ENCODE assay signal across 8 cellular contexts in the genomic region with DNA sequence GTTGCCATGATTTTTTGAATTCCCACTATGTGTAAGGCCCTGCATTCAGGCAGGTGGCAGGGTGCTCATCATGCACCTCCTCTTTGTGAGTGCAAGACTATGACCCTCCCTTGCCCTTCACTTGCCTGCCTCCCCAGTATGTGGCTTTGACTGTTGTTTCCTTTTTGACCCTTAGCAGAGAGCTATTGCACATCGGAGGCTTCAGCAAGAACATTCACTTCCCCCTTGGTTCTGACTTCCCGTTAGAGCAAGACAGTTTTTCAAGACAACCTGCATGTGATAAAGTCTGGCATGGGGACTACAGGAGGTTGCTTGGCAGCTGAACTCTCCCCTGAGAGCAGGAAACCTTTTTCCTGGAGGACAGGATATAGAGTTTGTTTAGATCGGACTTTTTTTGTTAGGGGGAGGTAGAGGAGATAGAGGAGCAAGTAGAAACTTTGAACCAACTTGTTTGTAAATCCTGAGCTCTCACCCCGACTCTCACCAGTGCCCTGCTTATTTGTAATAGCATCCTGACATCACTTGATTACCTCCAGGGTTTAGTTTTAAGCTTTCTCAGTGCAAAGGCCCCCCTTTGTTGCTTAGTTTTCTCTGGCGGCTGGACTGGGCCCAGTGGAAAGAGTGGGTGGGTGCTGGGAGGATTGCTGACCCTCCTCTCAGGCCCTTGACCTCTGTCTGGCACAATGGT. TPM values are rescaled to one million over a fixed set of nuclear protein-coding genes. Genes with fewer than 3 reads are reported as not detected.
DNase-seq lines count a peak whose midpoint lies in the region; ATAC-seq and TF ChIP-seq lines count a peak whose summit lies in the region.

No MANE protein-coding gene starts in this region.

- H3K9me3 Mint-ChIP-seq in GM23338, result no peaks in the 10 kb centered on the region

- H2AFZ ChIP-seq in GM23338 (no peak overlapping the region), GM23248 (no peak overlapping the region)

- DNase-seq in GM23338 (ENCODE audit: low spot score) (no peak), NOMO-1 treated with DMSO at 0.1 percent for 48 hours (lab: John Stamatoyannopoulos, UW; ENCODE audit: unreplicated experiment) (peak; percentile 95), sciatic nerve (ENCODE audit: low spot score) (no peak), amniotic stem cell (lab: John Stamatoyannopoulos, UW) (no peak), GM23248 (no peak)

- no peak for TF ChIP-seq CTCF in GM23338 (conservative IDR thresholded peaks at IDR 0.05; ENCODE audit: low read depth in 2 of 2)

- no peaks in the 10 kb centered on the region for H3K4me1 Mint-ChIP-seq in GM23338

- intact Hi-C loops in sciatic nerve (cut with DNase I), result no loop called here

- no peaks in the 10 kb centered on the region for H3F3A ChIP-seq in GM23338 (replicated peaks; ENCODE audit: low read depth)
- H3F3A ChIP-seq in GM23248 (ENCODE audit: insufficient read depth), result no peaks in the 10 kb centered on the region

- H4K20me1 ChIP-seq in GM23338 (replicated peaks; ENCODE audit: insufficient read depth), result peaks cover 4% of the 10 kb centered on the region; the same call in 1 of the 2 replicates
- H4K20me1 ChIP-seq in GM23248 (ENCODE audit: insufficient read depth), result no peaks in the 10 kb centered on the region

- H3K4me3 ChIP-seq in GM23338 (no peak overlapping the region), GM23248 (no peak overlapping the region)

- H3K4me1 ChIP-seq in GM23338 (ENCODE audit: insufficient read depth), result no peaks in the 10 kb centered on the region; the same call in 1 of the 2 replicates
- no peaks in the 10 kb centered on the region for H3K4me1 ChIP-seq in GM23248 (ENCODE audit: insufficient read depth)

- no peaks in the 10 kb centered on the region for H3K9me3 ChIP-seq in GM23248 (ENCODE audit: low read depth)

- H3K4me2 ChIP-seq in GM23338 (no peak overlapping the region), GM23248 (ENCODE audit: unreplicated experiment) (no peak overlapping the region)

- H3K27ac ChIP-seq in GM23338 (ENCODE audit: low read depth) (0 out of 2 replicates have a peak overlapping the region, but pooled peaks have one; percentile 59), GM23248 (no peak overlapping the region)

- H3K27me3 Mint-ChIP-seq in GM23338 (ENCODE audit: insufficient read depth, low read depth, poor library complexity), result no peaks in the 10 kb centered on the region

- no peaks in the 10 kb centered on the region for H3K36me3 ChIP-seq in GM23338 (ENCODE audit: insufficient read depth)
- H3K36me3 ChIP-seq in GM23248 (ENCODE audit: low read depth), result peaks cover 10% of the 10 kb centered on the region; the same call in 1 of the 2 replicates

- WGBS in GM23248 (ENCODE audit: low coverage in 1 of 2, low lambda C conversion rate in 2 of 2, missing lambda C conversion rate in 2 of 2), 2 experiments, result 85 to 89% methylated on average over 5 of the region's 5 CpGs

- H3K36me3 Mint-ChIP-seq in GM23338 (ENCODE audit: low read depth), result peaks cover 6% of the 10 kb centered on the region; the same call in 2 of the 3 replicates

- no peaks in the 10 kb centered on the region for H3K79me2 ChIP-seq in GM23338 (replicated peaks; ENCODE audit: insufficient read depth)
- no peaks in the 10 kb centered on the region for H3K79me2 ChIP-seq in GM23248 (ENCODE audit: insufficient read depth)

- H3K27me3 ChIP-seq in GM23338 (ENCODE audit: insufficient read depth) (no peaks in the 10 kb centered on the region), GM23248 (replicated peaks; ENCODE audit: insufficient read depth) (no peaks in the 10 kb centered on the region)

- no peak overlapping the region for H3K9ac ChIP-seq in GM23248

- ATAC-seq in GM23338 (no peak), esophagus mucosa (peak; percentile 54), sciatic nerve (peak; percentile 62), GM19455 (IDR thresholded peaks at IDR 0.05; ENCODE audit: unreplicated experiment) (no peak), GM21381 (IDR thresholded peaks at IDR 0.05; ENCODE audit: unreplicated experiment) (no peak)

- no peak overlapping the region for H3K27ac Mint-ChIP-seq in GM23338

- in situ Hi-C loops in GM23248 (cut with MboI), result no loop called here

- H3K9me2 ChIP-seq in GM23338 (ENCODE audit: insufficient read depth), result no peaks in the 10 kb centered on the region
- no peaks in the 10 kb centered on the region for H3K9me2 ChIP-seq in GM23248 (ENCODE audit: insufficient read depth)

- H3K4me3 Mint-ChIP-seq in GM23338, result no peak overlapping the region

TF ChIP-seq in GM23338, 12 proteins besides CTCF, POLR2A, EP300 and RAD21:
- TF ChIP-seq, protein P1, sequence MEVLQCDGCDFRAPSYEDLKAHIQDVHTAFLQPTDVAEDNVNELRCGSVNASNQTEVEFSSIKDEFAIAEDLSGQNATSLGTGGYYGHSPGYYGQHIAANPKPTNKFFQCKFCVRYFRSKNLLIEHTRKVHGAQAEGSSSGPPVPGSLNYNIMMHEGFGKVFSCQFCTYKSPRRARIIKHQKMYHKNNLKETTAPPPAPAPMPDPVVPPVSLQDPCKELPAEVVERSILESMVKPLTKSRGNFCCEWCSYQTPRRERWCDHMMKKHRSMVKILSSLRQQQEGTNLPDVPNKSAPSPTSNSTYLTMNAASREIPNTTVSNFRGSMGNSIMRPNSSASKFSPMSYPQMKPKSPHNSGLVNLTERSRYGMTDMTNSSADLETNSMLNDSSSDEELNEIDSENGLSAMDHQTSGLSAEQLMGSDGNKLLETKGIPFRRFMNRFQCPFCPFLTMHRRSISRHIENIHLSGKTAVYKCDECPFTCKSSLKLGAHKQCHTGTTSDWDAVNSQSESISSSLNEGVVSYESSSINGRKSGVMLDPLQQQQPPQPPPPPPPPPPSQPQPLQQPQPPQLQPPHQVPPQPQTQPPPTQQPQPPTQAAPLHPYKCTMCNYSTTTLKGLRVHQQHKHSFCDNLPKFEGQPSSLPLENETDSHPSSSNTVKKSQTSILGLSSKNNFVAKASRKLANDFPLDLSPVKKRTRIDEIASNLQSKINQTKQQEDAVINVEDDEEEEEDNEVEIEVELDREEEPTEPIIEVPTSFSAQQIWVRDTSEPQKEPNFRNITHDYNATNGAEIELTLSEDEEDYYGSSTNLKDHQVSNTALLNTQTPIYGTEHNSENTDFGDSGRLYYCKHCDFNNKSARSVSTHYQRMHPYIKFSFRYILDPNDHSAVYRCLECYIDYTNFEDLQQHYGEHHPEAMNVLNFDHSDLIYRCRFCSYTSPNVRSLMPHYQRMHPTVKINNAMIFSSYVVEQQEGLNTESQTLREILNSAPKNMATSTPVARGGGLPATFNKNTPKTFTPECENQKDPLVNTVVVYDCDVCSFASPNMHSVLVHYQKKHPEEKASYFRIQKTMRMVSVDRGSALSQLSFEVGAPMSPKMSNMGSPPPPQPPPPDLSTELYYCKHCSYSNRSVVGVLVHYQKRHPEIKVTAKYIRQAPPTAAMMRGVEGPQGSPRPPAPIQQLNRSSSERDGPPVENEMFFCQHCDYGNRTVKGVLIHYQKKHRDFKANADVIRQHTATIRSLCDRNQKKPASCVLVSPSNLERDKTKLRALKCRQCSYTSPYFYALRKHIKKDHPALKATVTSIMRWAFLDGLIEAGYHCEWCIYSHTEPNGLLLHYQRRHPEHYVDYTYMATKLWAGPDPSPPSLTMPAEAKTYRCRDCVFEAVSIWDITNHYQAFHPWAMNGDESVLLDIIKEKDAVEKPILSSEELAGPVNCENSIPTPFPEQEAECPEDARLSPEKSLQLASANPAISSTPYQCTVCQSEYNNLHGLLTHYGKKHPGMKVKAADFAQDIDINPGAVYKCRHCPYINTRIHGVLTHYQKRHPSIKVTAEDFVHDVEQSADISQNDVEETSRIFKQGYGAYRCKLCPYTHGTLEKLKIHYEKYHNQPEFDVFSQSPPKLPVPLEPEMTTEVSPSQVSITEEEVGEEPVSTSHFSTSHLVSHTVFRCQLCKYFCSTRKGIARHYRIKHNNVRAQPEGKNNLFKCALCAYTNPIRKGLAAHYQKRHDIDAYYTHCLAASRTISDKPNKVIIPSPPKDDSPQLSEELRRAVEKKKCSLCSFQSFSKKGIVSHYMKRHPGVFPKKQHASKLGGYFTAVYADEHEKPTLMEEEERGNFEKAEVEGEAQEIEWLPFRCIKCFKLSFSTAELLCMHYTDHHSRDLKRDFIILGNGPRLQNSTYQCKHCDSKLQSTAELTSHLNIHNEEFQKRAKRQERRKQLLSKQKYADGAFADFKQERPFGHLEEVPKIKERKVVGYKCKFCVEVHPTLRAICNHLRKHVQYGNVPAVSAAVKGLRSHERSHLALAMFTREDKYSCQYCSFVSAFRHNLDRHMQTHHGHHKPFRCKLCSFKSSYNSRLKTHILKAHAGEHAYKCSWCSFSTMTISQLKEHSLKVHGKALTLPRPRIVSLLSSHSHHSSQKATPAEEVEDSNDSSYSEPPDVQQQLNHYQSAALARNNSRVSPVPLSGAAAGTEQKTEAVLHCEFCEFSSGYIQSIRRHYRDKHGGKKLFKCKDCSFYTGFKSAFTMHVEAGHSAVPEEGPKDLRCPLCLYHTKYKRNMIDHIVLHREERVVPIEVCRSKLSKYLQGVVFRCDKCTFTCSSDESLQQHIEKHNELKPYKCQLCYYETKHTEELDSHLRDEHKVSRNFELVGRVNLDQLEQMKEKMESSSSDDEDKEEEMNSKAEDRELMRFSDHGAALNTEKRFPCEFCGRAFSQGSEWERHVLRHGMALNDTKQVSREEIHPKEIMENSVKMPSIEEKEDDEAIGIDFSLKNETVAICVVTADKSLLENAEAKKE (CRISPR knock-in tag; IDR thresholded peaks at IDR 0.05), result no peak

RNA-seq across cellular contexts. Expression of a gene that starts 34.3 kb away (rescaled TPM):
- total RNA-seq in GM23338 (2014; rRNA removed; shearing (Covaris generic)), result 98.8 and 119 TPM in 2 replicates
- polyA plus RNA-seq in GM23338 (2016; fragmentation: Nextera tagmentation; extraction: Ambion mirVana) (105 and 107 TPM in 2 replicates), GM23248 (2016; fragmentation: Nextera tagmentation; extraction: Ambion mirVana) (13.6 and 15.8 TPM in 2 replicates)
- total RNA-seq in esophagus mucosa (2.8 TPM), sciatic nerve (20.7 TPM)
- 9.1 and 14.0 TPM in 2 replicates for total RNA-seq in GM23248 (2014; rRNA removed; shearing (Covaris generic))

RNA-seq across cellular contexts. Expression of a gene that starts 43.5 kb away (rescaled TPM):
- 22.2 and 24.6 TPM in 2 replicates for total RNA-seq in GM23338 (2014; rRNA removed; shearing (Covaris generic))
- 6.1 and 7.3 TPM in 2 replicates for polyA plus RNA-seq in GM23338 (2016; fragmentation: Nextera tagmentation; extraction: Ambion mirVana)
- 9.2 TPM for total RNA-seq in esophagus mucosa
- 63.4 TPM for total RNA-seq in sciatic nerve
- total RNA-seq in GM23248 (2014; rRNA removed; shearing (Covaris generic)), result 36.7 and 49.3 TPM in 2 replicates
- 8.6 and 12.2 TPM in 2 replicates for polyA plus RNA-seq in GM23248 (2016; fragmentation: Nextera tagmentation; extraction: Ambion mirVana)

Comparison
In these comparisons a context has a peak if more than half of its experiments do, and no peak if none do; other contexts are left out.
1. ATAC-seq: peak in esophagus mucosa (single experiment) and sciatic nerve (single experiment); none in GM23338 (single experiment), GM19455 (single experiment) and GM21381 (single experiment).